Comparison of ENCODE assay signal across 9 cellular contexts in the genomic region with DNA sequence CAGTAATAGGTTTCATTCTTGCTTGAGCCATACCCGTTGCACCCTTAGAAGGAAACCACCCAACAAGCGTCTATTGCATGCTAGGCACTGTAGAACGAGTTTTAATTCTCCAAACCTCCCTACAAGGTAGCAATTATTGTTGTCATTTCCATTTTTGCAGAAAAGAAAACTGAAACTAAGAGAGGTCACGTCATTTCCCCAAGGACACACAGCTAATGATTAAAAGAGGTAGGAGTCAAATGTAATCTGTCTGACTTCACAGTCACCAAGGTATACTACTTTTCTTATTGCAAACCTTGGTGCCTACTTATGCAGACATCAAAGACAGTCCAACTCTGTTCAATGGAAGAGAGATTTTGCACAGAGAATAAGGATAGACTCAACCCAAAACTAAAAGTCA. TPM values are rescaled to one million over a fixed set of nuclear protein-coding genes. Genes with fewer than 3 reads are reported as not detected.
DNase-seq lines count a peak whose midpoint lies in the region; ATAC-seq and TF ChIP-seq lines count a peak whose summit lies in the region.
"Had no signal": no experiment of that assay in that cellular context is flagged by ENCODE, and none has a peak within 500 bp of the region (broad histone marks: within the 10 kb centered on the region; RNA-seq: fewer than 3 reads in every experiment).

No MANE protein-coding gene starts in this region.

- no peak overlapping the region for H3K27ac Mint-ChIP-seq in central memory CD8-positive, alpha-beta T cell (ENCODE audit: low read depth)

- H3K27me3 ChIP-seq in BE2C = no peaks in the 10 kb centered on the region
- no peaks in the 10 kb centered on the region for H3K27me3 ChIP-seq in effector memory CD4-positive, alpha-beta T cell (replicated peaks; ENCODE audit: control insufficient read depth, insufficient read depth, low read length, poor library complexity, severe bottlenecking)

- no peaks in the 10 kb centered on the region for H3K9me3 Mint-ChIP-seq in central memory CD8-positive, alpha-beta T cell

- no peak overlapping the region for H3K4me3 ChIP-seq in BE2C (ENCODE audit: low read depth, low read length)
- no peak overlapping the region for H3K4me3 ChIP-seq in effector memory CD4-positive, alpha-beta T cell (ENCODE audit: insufficient read depth, low read depth, low read length, poor library complexity, severe bottlenecking)

- peak; percentile 95 for ATAC-seq in GM18873 (IDR thresholded peaks at IDR 0.05; ENCODE audit: low FRiP score, unreplicated experiment)
- ATAC-seq in GM21528 (IDR thresholded peaks at IDR 0.05; ENCODE audit: low FRiP score, unreplicated experiment) = peak; percentile 91
- ATAC-seq in HG03097 (IDR thresholded peaks at IDR 0.05; ENCODE audit: low FRiP score, unreplicated experiment) = peak; percentile 95
- no peak for ATAC-seq in central memory CD8-positive, alpha-beta T cell (replicated peaks; ENCODE audit: extremely low read depth, poor library complexity, severe bottlenecking)

- H3K36me3 Mint-ChIP-seq in central memory CD8-positive, alpha-beta T cell (ENCODE audit: insufficient read depth) = no peaks in the 10 kb centered on the region

- H3K27me3 Mint-ChIP-seq in central memory CD8-positive, alpha-beta T cell = peaks cover 37% of the 10 kb centered on the region

- peak overlapping the region; percentile 12 for H3K4me3 Mint-ChIP-seq in central memory CD8-positive, alpha-beta T cell

- H3K9me3 ChIP-seq in BE2C = no peaks in the 10 kb centered on the region
- H3K9me3 ChIP-seq in effector memory CD4-positive, alpha-beta T cell (ENCODE audit: control insufficient read depth, low read length) = no peaks in the 10 kb centered on the region

- peaks cover 7% of the 10 kb centered on the region for H3K4me1 Mint-ChIP-seq in central memory CD8-positive, alpha-beta T cell

- DNase-seq in central memory CD8-positive, alpha-beta T cell (ENCODE audit: low spot score in 2 of 2) = no peak
- DNase-seq in putamen (ENCODE audit: low spot score) = no peak
- no peak for DNase-seq in BE2C
- no peak for DNase-seq in NCI-H2029 (lab: John Stamatoyannopoulos, UW)
- DNase-seq in effector memory CD4-positive, alpha-beta T cell = no peak
- DNase-seq: kidney had no signal

- no peaks in the 10 kb centered on the region for H3K36me3 ChIP-seq in BE2C
- no peaks in the 10 kb centered on the region for H3K36me3 ChIP-seq in effector memory CD4-positive, alpha-beta T cell (ENCODE audit: control insufficient read depth, insufficient read depth, low read length)

- H3K4me1 ChIP-seq in BE2C = no peaks in the 10 kb centered on the region
- no peaks in the 10 kb centered on the region for H3K4me1 ChIP-seq in effector memory CD4-positive, alpha-beta T cell (ENCODE audit: control insufficient read depth, insufficient read depth, low read length, poor library complexity, severe bottlenecking)

- no peak overlapping the region for H3K27ac ChIP-seq in effector memory CD4-positive, alpha-beta T cell (ENCODE audit: insufficient read depth, low read length, poor library complexity, severe bottlenecking)

- TF ChIP-seq CTCF in BE2C (IDR thresholded peaks at IDR 0.05; ENCODE audit: low read depth, low read length) = no peak

RNA-seq across cellular contexts. Expression of a gene that starts 49.1 kb away (rescaled TPM):
- not detected for polyA plus RNA-seq in BE2C (2012; ENCODE audit: insufficient read depth, insufficient read length, low read depth)
